Comparison of ENCODE assay signal across 8 cellular contexts in the genomic region with DNA sequence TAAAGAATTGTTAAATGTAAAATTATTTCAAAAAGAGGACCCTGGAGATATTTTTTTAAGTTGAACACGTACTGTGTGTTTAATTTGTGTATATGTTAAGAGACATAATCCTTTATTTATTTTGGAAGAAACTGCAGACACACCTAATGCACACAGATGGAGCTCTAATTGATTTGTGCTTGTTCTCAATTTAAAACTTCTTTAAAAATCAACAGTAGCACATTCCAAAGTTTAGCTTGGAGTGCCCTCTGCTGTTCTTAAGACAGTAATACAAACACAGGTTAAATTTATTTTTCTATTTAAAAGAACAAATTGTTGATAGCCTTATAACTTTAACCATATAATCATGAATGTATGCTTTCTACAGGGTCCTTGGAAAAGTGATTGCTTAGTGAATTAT.
DNase-seq lines count a peak whose midpoint lies in the region; ATAC-seq, FAIRE-seq and TF ChIP-seq lines count a peak whose summit lies in the region.

No MANE protein-coding gene starts in this region.

- no peaks in the 10 kb centered on the region for H3K79me2 ChIP-seq in Karpas-422 (ENCODE audit: low read length)

- no peak overlapping the region for H3K9ac ChIP-seq in Karpas-422 (ENCODE audit: low read length)

- intact Hi-C loops in activated T-helper 1 cell treated with anti-CD3 and anti-CD28 coated beads, Interleukin-12 subunit alpha, Interleukin-12 subunit beta, Interleukin-2, Interleukin-4 antibody, amounts not matched to agents 30 ng/mL and 10 ng/mL and 1 ng/mL, durations not matched to agents 14 hours and 24 hours and 36 hours (cut with micrococcal nuclease), result no loop called here

- H3K27me3 Mint-ChIP-seq in activated T-helper 1 cell treated with anti-CD3 and anti-CD28 coated beads, Interleukin-12 subunit alpha, Interleukin-12 subunit beta, Interleukin-2, Interleukin-4 antibody, amounts not matched to agents 30 ng/mL and 10 ng/mL and 1 ng/mL, durations not matched to agents 14 hours and 24 hours and 36 hours (ENCODE audit: insufficient read depth), result no peaks in the 10 kb centered on the region

- H3K4me3 Mint-ChIP-seq in activated T-helper 1 cell treated with anti-CD3 and anti-CD28 coated beads, Interleukin-12 subunit alpha, Interleukin-12 subunit beta, Interleukin-2, Interleukin-4 antibody, amounts not matched to agents 30 ng/mL and 10 ng/mL and 1 ng/mL, durations not matched to agents 14 hours and 24 hours and 36 hours, result no peak overlapping the region

- H3K9me3 ChIP-seq in Karpas-422 (ENCODE audit: low read length), result no peaks in the 10 kb centered on the region

- no peaks in the 10 kb centered on the region for H3K36me3 Mint-ChIP-seq in activated T-helper 1 cell treated with anti-CD3 and anti-CD28 coated beads, Interleukin-12 subunit alpha, Interleukin-12 subunit beta, Interleukin-2, Interleukin-4 antibody, amounts not matched to agents 30 ng/mL and 10 ng/mL and 1 ng/mL, durations not matched to agents 14 hours and 24 hours and 36 hours (ENCODE audit: low read depth)

- H3K27me3 ChIP-seq in Karpas-422 (ENCODE audit: low read length), result no peaks in the 10 kb centered on the region
- no peaks in the 10 kb centered on the region for H3K27me3 ChIP-seq in foreskin keratinocyte

- no peak overlapping the region for H3K4me3 ChIP-seq in Karpas-422 (ENCODE audit: low read length)

- H4K20me1 ChIP-seq in Karpas-422 (ENCODE audit: insufficient read depth, low read depth, low read length), result no peaks in the 10 kb centered on the region

- DNase-seq in DMS153 (lab: John Stamatoyannopoulos, UW), result peak; percentile 58
- DNase-seq in Karpas-422, result peak; percentile 80
- DNase-seq in SHP77 (lab: John Stamatoyannopoulos, UW), result peak; percentile 38 to 39
- DNase-seq in foreskin keratinocyte, result peak in 1 of 2 donors; percentile 17
- peak; percentile 55 for DNase-seq in urothelium cell line (ENCODE audit: low spot score)
- no peak for DNase-seq in activated T-helper 1 cell treated with anti-CD3 and anti-CD28 coated beads, Interleukin-12 subunit alpha, Interleukin-12 subunit beta, Interleukin-2, Interleukin-4 antibody, amounts not matched to agents 30 ng/mL and 10 ng/mL and 1 ng/mL, durations not matched to agents 14 hours and 24 hours and 36 hours (ENCODE audit: low spot score)

- no peaks in the 10 kb centered on the region for H3K4me1 Mint-ChIP-seq in activated T-helper 1 cell treated with anti-CD3 and anti-CD28 coated beads, Interleukin-12 subunit alpha, Interleukin-12 subunit beta, Interleukin-2, Interleukin-4 antibody, amounts not matched to agents 30 ng/mL and 10 ng/mL and 1 ng/mL, durations not matched to agents 14 hours and 24 hours and 36 hours (ENCODE audit: low read depth)

- H3K4me1 ChIP-seq in Karpas-422 (ENCODE audit: low read length), result no peaks in the 10 kb centered on the region
- H3K4me1 ChIP-seq in foreskin keratinocyte, result no peaks in the 10 kb centered on the region

- peak; percentile 78 for TF ChIP-seq CTCF in foreskin keratinocyte (conservative IDR thresholded peaks at IDR 0.05)

- peak; percentile 50 for ATAC-seq in foreskin keratinocyte
- ATAC-seq in HG02885 (IDR thresholded peaks at IDR 0.05; ENCODE audit: poor library complexity, unreplicated experiment), result no peak
- no peak for ATAC-seq in GM18520 (IDR thresholded peaks at IDR 0.05; ENCODE audit: unreplicated experiment)

- H3K36me3 ChIP-seq in Karpas-422 (ENCODE audit: insufficient read depth, low read length), result no peaks in the 10 kb centered on the region

- no peaks in the 10 kb centered on the region for H3K9me2 ChIP-seq in Karpas-422 (replicated peaks; ENCODE audit: insufficient read depth, low read length)

- no peak overlapping the region for H3K27ac Mint-ChIP-seq in activated T-helper 1 cell treated with anti-CD3 and anti-CD28 coated beads, Interleukin-12 subunit alpha, Interleukin-12 subunit beta, Interleukin-2, Interleukin-4 antibody, amounts not matched to agents 30 ng/mL and 10 ng/mL and 1 ng/mL, durations not matched to agents 14 hours and 24 hours and 36 hours

- H2AFZ ChIP-seq in Karpas-422 (ENCODE audit: low read length), result no peak overlapping the region

- no peak overlapping the region for H3K4me2 ChIP-seq in Karpas-422 (ENCODE audit: low read depth, low read length, poor library complexity, severe bottlenecking)

- FAIRE-seq in urothelium cell line (lab: Jason Lieb, UNC), result no peak

- H3K9me3 Mint-ChIP-seq in activated T-helper 1 cell treated with anti-CD3 and anti-CD28 coated beads, Interleukin-12 subunit alpha, Interleukin-12 subunit beta, Interleukin-2, Interleukin-4 antibody, amounts not matched to agents 30 ng/mL and 10 ng/mL and 1 ng/mL, durations not matched to agents 14 hours and 24 hours and 36 hours, result no peaks in the 10 kb centered on the region

- H3K27ac ChIP-seq in Karpas-422 (ENCODE audit: low read length), result no peak overlapping the region
- H3K27ac ChIP-seq in foreskin keratinocyte, result no peak overlapping the region
